ENCODE assay signal across 8 cellular contexts in the genomic region with DNA sequence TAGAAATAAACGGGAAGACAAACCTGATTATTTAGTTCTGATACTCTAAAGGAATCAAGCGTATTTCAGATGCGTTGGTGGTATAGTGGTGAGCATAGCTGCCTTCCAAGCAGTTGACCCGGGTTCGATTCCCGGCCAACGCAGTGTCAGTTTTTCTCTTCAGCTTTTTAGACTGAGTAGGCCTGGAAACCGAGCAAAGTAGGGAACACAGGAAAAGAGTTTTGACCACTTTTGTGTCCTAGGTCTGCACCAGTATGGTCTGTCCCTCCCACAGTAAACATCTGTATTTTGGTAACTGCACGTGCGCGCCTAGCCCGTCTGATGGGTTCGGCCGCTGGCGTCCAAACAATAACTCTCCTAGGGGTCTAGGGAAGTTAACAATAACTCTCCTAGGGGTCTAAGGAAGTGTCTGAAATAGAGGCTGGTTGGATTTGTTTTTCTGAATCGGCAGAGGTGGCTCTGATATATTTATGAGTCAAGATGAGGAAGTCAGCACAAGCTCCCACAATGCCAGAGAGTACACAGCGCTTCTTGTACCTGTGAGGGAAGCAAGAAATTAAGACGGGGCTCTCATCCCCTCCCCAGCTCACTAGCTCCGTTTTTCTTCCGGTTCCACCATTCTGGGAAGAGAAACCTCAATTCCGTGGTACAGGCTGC. TPM values are rescaled to one million over a fixed set of nuclear protein-coding genes. Genes with fewer than 3 reads are reported as not detected.
DNase-seq lines count a peak whose midpoint lies in the region; ATAC-seq and TF ChIP-seq lines count a peak whose summit lies in the region.

No MANE protein-coding gene starts in this region.

- no peaks in the 10 kb centered on the region for H3K4me1 ChIP-seq in iPS DF 6.9 (ENCODE audit: control insufficient read depth, insufficient read depth, low read length)
- H3K4me1 ChIP-seq in gastrocnemius medialis: peaks cover 5 to 14% of the 10 kb centered on the region in 2 donors

- in situ Hi-C loops in astrocyte of the cerebellum (cut with HindIII; ENCODE audit: low sequenced_read_pairs): no loop called here
- in situ Hi-C loops in gastrocnemius medialis (cut with MboI; ENCODE audit: low sequenced_read_pairs in 4 of 4): no loop called here

- WGBS in iPS DF 6.9 (ENCODE audit: insufficient coverage, insufficient read length): no CpG with 5 or more reads among the region's 21 CpGs

- H3K36me3 ChIP-seq in iPS DF 6.9 (ENCODE audit: control insufficient read depth, insufficient read depth, low read length) (no peaks in the 10 kb centered on the region), gastrocnemius medialis (no peaks in the 10 kb centered on the region)

- H3K9me3 ChIP-seq in iPS DF 6.9 (ENCODE audit: control insufficient read depth, insufficient read depth, low read length) (no peaks in the 10 kb centered on the region), gastrocnemius medialis (no peaks in the 10 kb centered on the region)

- intact Hi-C loops in gastrocnemius medialis (cut with DNase I; ENCODE audit: low total_unique reads): no loop called here

- H3K27ac ChIP-seq in iPS DF 6.9 (ENCODE audit: low read length) (no peak overlapping the region), gastrocnemius medialis (peak overlapping the region; percentile 88 to 93 (median 90))

- DNase-seq in CMK (ENCODE audit: low read depth) (peak; percentile 81), H4 (ENCODE audit: low spot score) (peak; percentile 88), NCI-H2029 (lab: John Stamatoyannopoulos, UW) (peak; percentile 74), T1000 (lab: John Stamatoyannopoulos, UW) (peak; percentile 82), astrocyte of the cerebellum (ENCODE audit: low read depth) (peak; percentile 74), iPS DF 6.9 (ENCODE audit: low read depth, low spot score) (no peak), gastrocnemius medialis (peak; percentile 52 to 70)

- ATAC-seq in gastrocnemius medialis: peak; percentile 46 to 60
- no peak for ATAC-seq in HG03097 (IDR thresholded peaks at IDR 0.05; ENCODE audit: low FRiP score, unreplicated experiment)

- peak overlapping the region; percentile 60 for H3K4me3 ChIP-seq in astrocyte of the cerebellum (ENCODE audit: low read depth, low read length)
- peak overlapping the region; percentile 54; the same call in 1 of the 2 replicates for H3K4me3 ChIP-seq in iPS DF 6.9 (ENCODE audit: low read length)
- H3K4me3 ChIP-seq in gastrocnemius medialis: peak overlapping the region; percentile 67 to 87 (median 72)

- peak in 1 of 2 donors; percentile 24 for TF ChIP-seq POLR2A in gastrocnemius medialis (IDR thresholded peaks at IDR 0.05)

- no peak for TF ChIP-seq CTCF in astrocyte of the cerebellum (IDR thresholded peaks at IDR 0.05; ENCODE audit: low read depth, low read length, missing control alignments)
- TF ChIP-seq CTCF in gastrocnemius medialis (IDR thresholded peaks at IDR 0.05 in 4 of 5, conservative IDR thresholded peaks at IDR 0.05 in 1 of 5): no peak

- no peaks in the 10 kb centered on the region for H3K27me3 ChIP-seq in iPS DF 6.9 (ENCODE audit: control insufficient read depth, insufficient read depth, low read length)
- H3K27me3 ChIP-seq in gastrocnemius medialis: no peaks in the 10 kb centered on the region

RNA-seq across cellular contexts. Expression of a gene that starts 15.6 kb away (rescaled TPM):
- total RNA-seq in H4 (2014; rRNA removed; shearing (Covaris generic)): not detected in 2 replicates
- 100 to 1,000 TPM; 274 to 585 (median 420) TPM for total RNA-seq in gastrocnemius medialis

RNA-seq across cellular contexts. Expression of a gene that starts 40.7 kb away (rescaled TPM):
- 101 and 102 TPM in 2 replicates for total RNA-seq in H4 (2014; rRNA removed; shearing (Covaris generic))
- total RNA-seq in gastrocnemius medialis: 1,000 to 10,000 TPM; 1,815 to 2,839 (median 2,202) TPM

Comparison
In these comparisons a context has a peak if more than half of its experiments do, and no peak if none do; other contexts are left out.
1. RNA of a gene that starts 15.6 kb away (total RNA-seq): 274 to 585 TPM in gastrocnemius medialis; not detected in H4; every median in the first group is over 100 times any median in the second.
2. RNA of a gene that starts 40.7 kb away (total RNA-seq): 1,815 to 2,839 TPM in gastrocnemius medialis; 101 to 102 TPM in H4; every median in the first group is over 10 times any median in the second.
3. Peak in every context shown above with its lines, with median percentiles within 50 percentile points of each other: H3K4me3 ChIP-seq.